ENCODE assay signal across 9 cellular contexts in genomic region chr5:26430323-26430722, GRCh38.
"Had no signal": no experiment of that assay in that cellular context is flagged by ENCODE, and none has a peak within 500 bp of the region (broad histone marks: within the 10 kb centered on the region; RNA-seq: fewer than 3 reads in every experiment).

No MANE protein-coding gene starts in this region.

- DNase-seq: GM23248, GOT3, H7, H9, HCEC 1CT, HFFc6 had no signal

- ATAC-seq: GM23338, HCT116 had no signal

- H3K4me1 ChIP-seq: HAP-1 had no signal

- H3K9me3 ChIP-seq: HAP-1 had no signal

- H3K27ac ChIP-seq: GM23248 had no signal

- H3K4me3 ChIP-seq: GM23248, GM23338, HAP-1 had no signal

- H3K36me3 ChIP-seq: HAP-1 had no signal
